In the genomic region with DNA sequence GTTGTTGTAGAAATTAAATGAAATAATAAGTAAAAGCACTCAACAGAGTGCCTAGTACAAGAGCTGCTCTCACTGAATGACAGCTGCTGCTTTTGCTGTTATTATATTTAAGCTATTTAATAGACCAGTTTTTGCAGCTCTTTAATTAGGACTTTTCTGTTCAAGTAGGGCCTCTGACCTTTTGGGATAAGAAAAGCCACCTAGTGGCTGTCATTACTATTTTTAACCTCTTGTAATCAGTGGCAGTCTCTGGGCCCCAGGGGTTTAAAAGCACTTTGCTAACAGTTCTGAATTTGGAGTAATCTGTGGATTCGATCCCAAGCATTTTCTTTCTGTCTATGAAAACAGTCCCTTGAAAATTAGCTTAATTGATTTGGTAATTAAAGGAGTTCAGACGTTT, we compare ENCODE assay signal across 18 cellular contexts.
DNase-seq lines count a peak whose midpoint lies in the region; ATAC-seq, FAIRE-seq and TF ChIP-seq lines count a peak whose summit lies in the region.
"Had no signal": no experiment of that assay in that cellular context is flagged by ENCODE, and none has a peak within 500 bp of the region (broad histone marks: within the 10 kb centered on the region; RNA-seq: fewer than 3 reads in every experiment).

No MANE protein-coding gene starts in this region.

- H3K36me3 Mint-ChIP-seq in chondrocyte (ENCODE audit: low read depth) (peaks cover 2% of the 10 kb centered on the region), type B pancreatic cell (no peaks in the 10 kb centered on the region)
- H3K36me3 Mint-ChIP-seq: activated naive CD8-positive, alpha-beta T cell treated with anti-CD3 and anti-CD28 coated beads, Interleukin-2, amount 10 ng/mL, durations not matched to agents 7 days and 5 days had no signal

- H3K9me3 ChIP-seq in HepG2 (ENCODE audit: low read length) (0 out of 2 replicates have a peak, but pooled peaks cover 3% of the 10 kb centered on the region), right lobe of liver (no peaks in the 10 kb centered on the region), testis (no peaks in the 10 kb centered on the region)
- H3K9me3 ChIP-seq: mucosa of descending colon had no signal

- POLR2A ChIA-PET in HepG2 (lab: Yijun Ruan, JAX) = no interaction called here

- no peak overlapping the region for H3K27ac ChIP-seq in HepG2 (ENCODE audit: extremely low read length, insufficient read depth, low read length)
- H3K27ac ChIP-seq in right lobe of liver = no peak overlapping the region
- H3K27ac ChIP-seq in testis = no peak overlapping the region
- H3K27ac ChIP-seq: BLaER1 treated with 17β-estradiol and CSF1 and Interleukin-3, amounts not matched to agents 10 nM and 100 nM had no signal

- DNase-seq in HepG2 (ENCODE audit: low spot score) = no peak
- DNase-seq in right lobe of liver = no peak
- DNase-seq in chondrocyte (ENCODE audit: low spot score) = no peak
- DNase-seq in type B pancreatic cell (ENCODE audit: extremely low spot score, unreplicated experiment) = no peak
- no peak for DNase-seq in amniotic stem cell (lab: John Stamatoyannopoulos, UW)
- DNase-seq in testis = no peak
- DNase-seq: activated naive CD8-positive, alpha-beta T cell treated with anti-CD3 and anti-CD28 coated beads, Interleukin-2, amount 10 ng/mL, durations not matched to agents 7 days and 5 days; cortex of kidney; GDM1; mucosa of descending colon; NCI-H1417; NCI-H748 treated with DMSO at 0.1 percent for 48 hours; posterior cingulate gyrus; stimulated activated CD4-positive, alpha-beta T cell treated with anti-CD3 and anti-CD28 coated beads, Interleukin-4, amount 100 ng/mL, for 1 hour; stimulated activated naive CD4-positive, alpha-beta T cell treated with Interleukin-2 at 50 U/mL for 16 hours had no signal

- in situ Hi-C loops in HepG2 (cut with HindIII; ENCODE audit: extremely low pct_ligation_motif_present, low pct_unique_long_range_greater_than_20kb) = no loop called here

- no peak overlapping the region for H3K4me3 Mint-ChIP-seq in chondrocyte (ENCODE audit: unreplicated experiment)
- no peak overlapping the region for H3K4me3 Mint-ChIP-seq in type B pancreatic cell
- H3K4me3 Mint-ChIP-seq: activated naive CD8-positive, alpha-beta T cell treated with anti-CD3 and anti-CD28 coated beads, Interleukin-2, amount 10 ng/mL, durations not matched to agents 7 days and 5 days had no signal

- H3K27me3 Mint-ChIP-seq in chondrocyte (ENCODE audit: low read depth) (no peaks in the 10 kb centered on the region), type B pancreatic cell (no peaks in the 10 kb centered on the region)
- H3K27me3 Mint-ChIP-seq: activated naive CD8-positive, alpha-beta T cell treated with anti-CD3 and anti-CD28 coated beads, Interleukin-2, amount 10 ng/mL, durations not matched to agents 7 days and 5 days had no signal

- H3K4me2 ChIP-seq in HepG2 (ENCODE audit: low read depth, low read length) = no peak overlapping the region
- H3K4me2 ChIP-seq: BLaER1 treated with 17β-estradiol and CSF1 and Interleukin-3, amounts not matched to agents 10 nM and 100 nM had no signal

- H3K79me2 ChIP-seq in HepG2 (ENCODE audit: insufficient read depth, low read length) = no peaks in the 10 kb centered on the region

- CTCF ChIA-PET in HepG2 (lab: Yijun Ruan, JAX; ENCODE audit: low intra/inter-chr PET ratio, low total read pairs) = interaction anchor here (0.9 kb wide), 1 partner anchor 209 kb away, joined by 4 read pairs; no protein-coding TSS in a partner anchor

- no peak overlapping the region for H3K27ac Mint-ChIP-seq in chondrocyte (ENCODE audit: unreplicated experiment)
- H3K27ac Mint-ChIP-seq in type B pancreatic cell = no peak overlapping the region
- H3K27ac Mint-ChIP-seq: activated naive CD8-positive, alpha-beta T cell treated with anti-CD3 and anti-CD28 coated beads, Interleukin-2, amount 10 ng/mL, durations not matched to agents 7 days and 5 days had no signal

- H3K4me3 ChIP-seq in HepG2 (replicated peaks in 1 of 3; ENCODE audit: insufficient read depth in 1 of 3, low read depth in 2 of 3, low read length in 3 of 3) = no peak overlapping the region
- no peak overlapping the region for H3K4me3 ChIP-seq in right lobe of liver
- no peak overlapping the region for H3K4me3 ChIP-seq in testis
- H3K4me3 ChIP-seq: BLaER1 treated with 17β-estradiol and CSF1 and Interleukin-3, amounts not matched to agents 10 nM and 100 nM; mucosa of descending colon had no signal

- H3K9me3 Mint-ChIP-seq in chondrocyte (ENCODE audit: low read depth) = peaks cover 22% of the 10 kb centered on the region
- H3K9me3 Mint-ChIP-seq in type B pancreatic cell = peaks cover 4% of the 10 kb centered on the region

- FAIRE-seq in HepG2 (lab: Jason Lieb, UNC) = no peak

- H3K4me1 Mint-ChIP-seq in chondrocyte (ENCODE audit: low read depth) (peaks cover 41% of the 10 kb centered on the region), type B pancreatic cell (ENCODE audit: unreplicated experiment) (peaks cover 20% of the 10 kb centered on the region)
- H3K4me1 Mint-ChIP-seq: activated naive CD8-positive, alpha-beta T cell treated with anti-CD3 and anti-CD28 coated beads, Interleukin-2, amount 10 ng/mL, durations not matched to agents 7 days and 5 days had no signal

- H2AFZ ChIP-seq in HepG2 (ENCODE audit: low read length) = no peak overlapping the region

- H4K20me1 ChIP-seq in HepG2 (ENCODE audit: insufficient read depth, low read length) = no peaks in the 10 kb centered on the region
- H4K20me1 ChIP-seq: BLaER1 treated with 17β-estradiol and CSF1 and Interleukin-3, amounts not matched to agents 10 nM and 100 nM had no signal

- BruUV-seq in HepG2 (replicated peaks; lab: Mats Ljungman, UMichigan) = no TSS peak

- H3K36me3 ChIP-seq in HepG2 (replicated peaks in 1 of 2; ENCODE audit: control insufficient read depth in 1 of 2, insufficient read depth in 2 of 2, low read length in 2 of 2) (no peaks in the 10 kb centered on the region), right lobe of liver (no peaks in the 10 kb centered on the region), testis (ENCODE audit: low read depth, missing control alignments) (no peaks in the 10 kb centered on the region)
- H3K36me3 ChIP-seq: BLaER1 treated with 17β-estradiol and CSF1 and Interleukin-3, amounts not matched to agents 10 nM and 100 nM had no signal

- ATAC-seq in HepG2 (peak; percentile 45; the same call in 1 of the 3 replicates), right lobe of liver (no peak), HG03139 (IDR thresholded peaks at IDR 0.05; ENCODE audit: unreplicated experiment) (no peak)
- ATAC-seq: mucosa of descending colon had no signal

- TF ChIP-seq POLR2A in HepG2 (IDR thresholded peaks at IDR 0.05; ENCODE audit: insufficient read depth in 1 of 2, low read depth in 2 of 2, low read length in 2 of 2) (no peak), right lobe of liver (IDR thresholded peaks at IDR 0.05) (no peak), testis (IDR thresholded peaks at IDR 0.05) (no peak)

- TF ChIP-seq CTCF in HepG2 (CRISPR knock-in tag; IDR thresholded peaks at IDR 0.05) = no peak
- no peak for TF ChIP-seq CTCF in right lobe of liver (IDR thresholded peaks at IDR 0.05)
- TF ChIP-seq CTCF in LNCAP (IDR thresholded peaks at IDR 0.05) = peak; percentile 45; the same call in 1 of the 2 replicates
- peak; percentile 28 for TF ChIP-seq CTCF in chondrocyte (IDR thresholded peaks at IDR 0.05)
- TF ChIP-seq CTCF in type B pancreatic cell (conservative IDR thresholded peaks at IDR 0.05) = peak; percentile 66
- no peak for TF ChIP-seq CTCF in testis (IDR thresholded peaks at IDR 0.05)

- no peak overlapping the region for H3K9ac ChIP-seq in HepG2 (ENCODE audit: insufficient read depth, low read depth, low read length)
- H3K9ac ChIP-seq: BLaER1 treated with 17β-estradiol and CSF1 and Interleukin-3, amounts not matched to agents 10 nM and 100 nM had no signal

- H3K27me3 ChIP-seq in HepG2 (ENCODE audit: control insufficient read depth in 1 of 2, insufficient read depth in 2 of 2, low read length in 2 of 2) (no peaks in the 10 kb centered on the region), right lobe of liver (no peaks in the 10 kb centered on the region), testis (no peaks in the 10 kb centered on the region)
- H3K27me3 ChIP-seq: BLaER1 treated with 17β-estradiol and CSF1 and Interleukin-3, amounts not matched to agents 10 nM and 100 nM had no signal

- intact Hi-C loops in HepG2 (cut with micrococcal nuclease; ENCODE audit: unreplicated experiment) = no loop called here
- intact Hi-C loops in right lobe of liver (cut with DNase I) = no loop called here
- intact Hi-C loops in testis (cut with DNase I; ENCODE audit: low total_unique reads) = no loop called here

- H3K4me1 ChIP-seq in HepG2 (ENCODE audit: insufficient read depth, low read length) (no peaks in the 10 kb centered on the region), right lobe of liver (no peaks in the 10 kb centered on the region), testis (no peaks in the 10 kb centered on the region)

- 4% methylated on average over 2 of the region's 2 CpGs for WGBS in HepG2 (ENCODE audit: low lambda C conversion rate)
- WGBS in right lobe of liver (ENCODE audit: insufficient coverage, low coverage, low lambda C conversion rate, missing lambda C conversion rate) = 42% methylated on average over 2 of the region's 2 CpGs
- whole genome bisulfite sequencing in testis, 2 donors = 58 to 63% methylated on average over 2 of the region's 2 CpGs

- TF ChIP-seq EP300 in HepG2 (IDR thresholded peaks at IDR 0.05; ENCODE audit: low read depth in 2 of 2, low read length in 2 of 2) = no peak
- TF ChIP-seq EP300 in HepG2 (CRISPR knock-in tag; IDR thresholded peaks at IDR 0.05; ENCODE audit: borderline replicate concordance) = no peak

- no peak for TF ChIP-seq RAD21 in HepG2 (CRISPR knock-in tag; IDR thresholded peaks at IDR 0.05)

TF ChIP-seq in HepG2, 621 proteins besides CTCF, POLR2A, EP300 and RAD21 (continues in another document):
- no peak for TF ChIP-seq NFYC (CRISPR knock-in tag; IDR thresholded peaks at IDR 0.05)
- TF ChIP-seq LCORL (IDR thresholded peaks at IDR 0.05) = no peak
- no peak for TF ChIP-seq LCORL (CRISPR knock-in tag; IDR thresholded peaks at IDR 0.05)
- TF ChIP-seq HMG20B (CRISPR knock-in tag; conservative IDR thresholded peaks at IDR 0.05) = no peak
- TF ChIP-seq POLR2G (IDR thresholded peaks at IDR 0.05; ENCODE audit: low read depth, low read length) = no peak

Comparison
In these comparisons a context has a peak if more than half of its experiments do, and no peak if none do; other contexts are left out.
1. CTCF ChIP-seq: peak in LNCAP (single experiment), chondrocyte (single experiment) and type B pancreatic cell (single experiment); none in HepG2 (single experiment), right lobe of liver (0 of 4) and testis (0 of 3).